Comparison of ENCODE assay signal across 2 cellular contexts in the genomic region with DNA sequence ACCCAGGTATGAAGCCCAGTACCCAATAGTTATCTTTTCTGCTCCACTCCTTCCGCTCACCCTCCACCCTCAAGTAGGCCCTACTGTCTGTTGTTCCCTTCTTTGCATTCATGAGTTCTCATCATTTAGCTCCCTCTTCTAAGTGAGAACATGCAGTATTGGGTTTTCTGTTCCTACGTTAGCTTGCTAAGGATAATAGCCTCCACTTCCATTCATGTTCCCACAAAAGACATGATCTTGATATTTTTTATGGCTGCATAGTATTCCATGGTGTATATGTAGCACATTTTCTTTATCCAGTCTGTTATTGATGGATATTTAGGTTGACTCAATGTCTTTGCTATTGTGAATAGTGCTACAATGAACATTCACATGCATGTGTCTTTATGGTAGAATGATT.
A peak's percentile ranks its signal among the peaks of the same experiment; 100 is the strongest.
TF ChIP-seq lines count a peak whose summit lies in the region.

No MANE protein-coding gene starts in this region.

TF ChIP-seq in HEK293, 187 proteins besides CTCF, POLR2A, EP300 and RAD21 (continued from another document):
- TF ChIP-seq, protein P1, sequence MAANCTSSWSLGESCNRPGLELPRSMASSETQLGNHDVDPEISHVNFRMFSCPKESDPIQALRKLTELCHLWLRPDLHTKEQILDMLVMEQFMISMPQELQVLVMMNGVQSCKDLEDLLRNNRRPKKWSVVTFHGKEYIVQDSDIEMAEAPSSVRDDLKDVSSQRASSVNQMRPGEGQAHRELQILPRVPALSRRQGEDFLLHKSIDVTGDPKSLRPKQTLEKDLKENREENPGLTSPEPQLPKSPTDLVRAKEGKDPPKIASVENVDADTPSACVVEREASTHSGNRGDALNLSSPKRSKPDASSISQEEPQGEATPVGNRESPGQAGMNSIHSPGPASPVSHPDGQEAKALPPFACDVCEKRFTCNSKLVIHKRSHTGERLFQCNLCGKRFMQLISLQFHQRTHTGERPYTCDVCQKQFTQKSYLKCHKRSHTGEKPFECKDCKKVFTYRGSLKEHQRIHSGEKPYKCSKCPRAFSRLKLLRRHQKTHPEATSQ (tag by site-specific recombination; IDR thresholded peaks at IDR 0.05) = 0 out of 2 replicates have a peak, but pooled peaks have one; percentile 10
- TF ChIP-seq, protein P2, sequence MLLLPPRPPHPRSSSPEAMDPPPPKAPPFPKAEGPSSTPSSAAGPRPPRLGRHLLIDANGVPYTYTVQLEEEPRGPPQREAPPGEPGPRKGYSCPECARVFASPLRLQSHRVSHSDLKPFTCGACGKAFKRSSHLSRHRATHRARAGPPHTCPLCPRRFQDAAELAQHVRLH (tag by site-specific recombination; IDR thresholded peaks at IDR 0.05) = peak; percentile 90
- peak; percentile 99 for TF ChIP-seq ZNF146 (tag by site-specific recombination; IDR thresholded peaks at IDR 0.05)

TF ChIP-seq in K562, 482 proteins besides CTCF, POLR2A, EP300 and RAD21 (continued from another document):
- TF ChIP-seq, protein P3, sequence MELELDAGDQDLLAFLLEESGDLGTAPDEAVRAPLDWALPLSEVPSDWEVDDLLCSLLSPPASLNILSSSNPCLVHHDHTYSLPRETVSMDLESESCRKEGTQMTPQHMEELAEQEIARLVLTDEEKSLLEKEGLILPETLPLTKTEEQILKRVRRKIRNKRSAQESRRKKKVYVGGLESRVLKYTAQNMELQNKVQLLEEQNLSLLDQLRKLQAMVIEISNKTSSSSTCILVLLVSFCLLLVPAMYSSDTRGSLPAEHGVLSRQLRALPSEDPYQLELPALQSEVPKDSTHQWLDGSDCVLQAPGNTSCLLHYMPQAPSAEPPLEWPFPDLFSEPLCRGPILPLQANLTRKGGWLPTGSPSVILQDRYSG (tag; conservative IDR thresholded peaks at IDR 0.05; ENCODE audit: low read depth) = no peak
- TF ChIP-seq ZNF146 (CRISPR knock-in tag; IDR thresholded peaks at IDR 0.05; ENCODE audit: unreplicated experiment) = peak; percentile 99
- no peak for TF ChIP-seq POLR2AphosphoS2 (IDR thresholded peaks at IDR 0.05; ENCODE audit: low read length)
- TF ChIP-seq KLF1 (tag; IDR thresholded peaks at IDR 0.05) = no peak
- TF ChIP-seq ZFP1 (CRISPR knock-in tag; IDR thresholded peaks at IDR 0.05) = no peak
- no peak for TF ChIP-seq CAMTA2 (CRISPR knock-in tag; conservative IDR thresholded peaks at IDR 0.05)
- TF ChIP-seq, protein P4, sequence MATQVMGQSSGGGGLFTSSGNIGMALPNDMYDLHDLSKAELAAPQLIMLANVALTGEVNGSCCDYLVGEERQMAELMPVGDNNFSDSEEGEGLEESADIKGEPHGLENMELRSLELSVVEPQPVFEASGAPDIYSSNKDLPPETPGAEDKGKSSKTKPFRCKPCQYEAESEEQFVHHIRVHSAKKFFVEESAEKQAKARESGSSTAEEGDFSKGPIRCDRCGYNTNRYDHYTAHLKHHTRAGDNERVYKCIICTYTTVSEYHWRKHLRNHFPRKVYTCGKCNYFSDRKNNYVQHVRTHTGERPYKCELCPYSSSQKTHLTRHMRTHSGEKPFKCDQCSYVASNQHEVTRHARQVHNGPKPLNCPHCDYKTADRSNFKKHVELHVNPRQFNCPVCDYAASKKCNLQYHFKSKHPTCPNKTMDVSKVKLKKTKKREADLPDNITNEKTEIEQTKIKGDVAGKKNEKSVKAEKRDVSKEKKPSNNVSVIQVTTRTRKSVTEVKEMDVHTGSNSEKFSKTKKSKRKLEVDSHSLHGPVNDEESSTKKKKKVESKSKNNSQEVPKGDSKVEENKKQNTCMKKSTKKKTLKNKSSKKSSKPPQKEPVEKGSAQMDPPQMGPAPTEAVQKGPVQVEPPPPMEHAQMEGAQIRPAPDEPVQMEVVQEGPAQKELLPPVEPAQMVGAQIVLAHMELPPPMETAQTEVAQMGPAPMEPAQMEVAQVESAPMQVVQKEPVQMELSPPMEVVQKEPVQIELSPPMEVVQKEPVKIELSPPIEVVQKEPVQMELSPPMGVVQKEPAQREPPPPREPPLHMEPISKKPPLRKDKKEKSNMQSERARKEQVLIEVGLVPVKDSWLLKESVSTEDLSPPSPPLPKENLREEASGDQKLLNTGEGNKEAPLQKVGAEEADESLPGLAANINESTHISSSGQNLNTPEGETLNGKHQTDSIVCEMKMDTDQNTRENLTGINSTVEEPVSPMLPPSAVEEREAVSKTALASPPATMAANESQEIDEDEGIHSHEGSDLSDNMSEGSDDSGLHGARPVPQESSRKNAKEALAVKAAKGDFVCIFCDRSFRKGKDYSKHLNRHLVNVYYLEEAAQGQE (CRISPR knock-in tag; IDR thresholded peaks at IDR 0.05; ENCODE audit: low read depth) = no peak
- 0 out of 2 replicates have a peak, but pooled peaks have one; percentile 5 for TF ChIP-seq ZNF584 (CRISPR knock-in tag; IDR thresholded peaks at IDR 0.05; ENCODE audit: low read depth)
- TF ChIP-seq CHD2 (IDR thresholded peaks at IDR 0.05; ENCODE audit: low read depth, low read length) = no peak
- TF ChIP-seq ZNF384 (IDR thresholded peaks at IDR 0.05; ENCODE audit: low read depth, low read length) = no peak
- TF ChIP-seq BCOR (IDR thresholded peaks at IDR 0.05) = peak; percentile 90
- no peak for TF ChIP-seq MYBL2 (IDR thresholded peaks at IDR 0.05; ENCODE audit: low read depth)
- no peak for TF ChIP-seq MYBL2 (CRISPR knock-in tag; IDR thresholded peaks at IDR 0.05; ENCODE audit: borderline replicate concordance)
- TF ChIP-seq SMARCA5 (IDR thresholded peaks at IDR 0.05) = 0 out of 2 replicates have a peak, but pooled peaks have one; percentile 56
- TF ChIP-seq NONO (IDR thresholded peaks at IDR 0.05; ENCODE audit: low read depth in 2 of 2, low read length in 1 of 2) = 0 out of 4 replicates have a peak, but pooled peaks of 1 of the 2 experiments have one; percentile 1
- TF ChIP-seq ELF1 (tag; IDR thresholded peaks at IDR 0.05) = no peak
- TF ChIP-seq SIN3A (IDR thresholded peaks at IDR 0.05; ENCODE audit: borderline replicate concordance in 2 of 2, control insufficient read depth in 1 of 2, low read depth in 2 of 2, low read length in 2 of 2) = no peak
- TF ChIP-seq MYC (IDR thresholded peaks at IDR 0.05; ENCODE audit: low read depth, low read length) = no peak
- TF ChIP-seq MYC (CRISPR knock-in tag; IDR thresholded peaks at IDR 0.05; ENCODE audit: borderline replicate concordance, low read depth) = no peak
- peak; percentile 17; the same call in 1 of the 2 replicates for TF ChIP-seq HDAC2 (IDR thresholded peaks at IDR 0.05)
- TF ChIP-seq ZNF589 (CRISPR knock-in tag; IDR thresholded peaks at IDR 0.05; ENCODE audit: low read depth) = no peak
- TF ChIP-seq MTA1 (IDR thresholded peaks at IDR 0.05; ENCODE audit: borderline replicate concordance) = no peak
- TF ChIP-seq, protein P5, sequence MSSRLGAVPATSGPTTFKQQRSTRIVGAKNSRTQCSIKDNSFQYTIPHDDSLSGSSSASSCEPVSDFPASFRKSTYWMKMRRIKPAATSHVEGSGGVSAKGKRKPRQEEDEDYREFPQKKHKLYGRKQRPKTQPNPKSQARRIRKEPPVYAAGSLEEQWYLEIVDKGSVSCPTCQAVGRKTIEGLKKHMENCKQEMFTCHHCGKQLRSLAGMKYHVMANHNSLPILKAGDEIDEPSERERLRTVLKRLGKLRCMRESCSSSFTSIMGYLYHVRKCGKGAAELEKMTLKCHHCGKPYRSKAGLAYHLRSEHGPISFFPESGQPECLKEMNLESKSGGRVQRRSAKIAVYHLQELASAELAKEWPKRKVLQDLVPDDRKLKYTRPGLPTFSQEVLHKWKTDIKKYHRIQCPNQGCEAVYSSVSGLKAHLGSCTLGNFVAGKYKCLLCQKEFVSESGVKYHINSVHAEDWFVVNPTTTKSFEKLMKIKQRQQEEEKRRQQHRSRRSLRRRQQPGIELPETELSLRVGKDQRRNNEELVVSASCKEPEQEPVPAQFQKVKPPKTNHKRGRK (tag; IDR thresholded peaks at IDR 0.05) = peak; percentile 56; the same call in 1 of the 2 replicates
- TF ChIP-seq KDM1A (IDR thresholded peaks at IDR 0.05) = peak; percentile 43 to 70; a peak in 2 of 4 replicates
- no peak for TF ChIP-seq ZNF707 (CRISPR knock-in tag; conservative IDR thresholded peaks at IDR 0.05)
- TF ChIP-seq ZNF3 (CRISPR knock-in tag; IDR thresholded peaks at IDR 0.05) = no peak
- TF ChIP-seq, protein P6, sequence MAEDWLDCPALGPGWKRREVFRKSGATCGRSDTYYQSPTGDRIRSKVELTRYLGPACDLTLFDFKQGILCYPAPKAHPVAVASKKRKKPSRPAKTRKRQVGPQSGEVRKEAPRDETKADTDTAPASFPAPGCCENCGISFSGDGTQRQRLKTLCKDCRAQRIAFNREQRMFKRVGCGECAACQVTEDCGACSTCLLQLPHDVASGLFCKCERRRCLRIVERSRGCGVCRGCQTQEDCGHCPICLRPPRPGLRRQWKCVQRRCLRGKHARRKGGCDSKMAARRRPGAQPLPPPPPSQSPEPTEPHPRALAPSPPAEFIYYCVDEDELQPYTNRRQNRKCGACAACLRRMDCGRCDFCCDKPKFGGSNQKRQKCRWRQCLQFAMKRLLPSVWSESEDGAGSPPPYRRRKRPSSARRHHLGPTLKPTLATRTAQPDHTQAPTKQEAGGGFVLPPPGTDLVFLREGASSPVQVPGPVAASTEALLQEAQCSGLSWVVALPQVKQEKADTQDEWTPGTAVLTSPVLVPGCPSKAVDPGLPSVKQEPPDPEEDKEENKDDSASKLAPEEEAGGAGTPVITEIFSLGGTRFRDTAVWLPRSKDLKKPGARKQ (CRISPR knock-in tag; IDR thresholded peaks at IDR 0.05) = 0 out of 2 replicates have a peak, but pooled peaks have one; percentile 19
- no peak for TF ChIP-seq TEAD2 (tag; IDR thresholded peaks at IDR 0.05)
- no peak for TF ChIP-seq HLTF (IDR thresholded peaks at IDR 0.05)
- no peak for TF ChIP-seq HMG20B (CRISPR knock-in tag; IDR thresholded peaks at IDR 0.05)
- TF ChIP-seq PHB2 (IDR thresholded peaks at IDR 0.05; ENCODE audit: low read depth) = no peak
- TF ChIP-seq TRIM24 (IDR thresholded peaks at IDR 0.05) = no peak; a peak in 2 of 4 replicates
- TF ChIP-seq, protein P7, sequence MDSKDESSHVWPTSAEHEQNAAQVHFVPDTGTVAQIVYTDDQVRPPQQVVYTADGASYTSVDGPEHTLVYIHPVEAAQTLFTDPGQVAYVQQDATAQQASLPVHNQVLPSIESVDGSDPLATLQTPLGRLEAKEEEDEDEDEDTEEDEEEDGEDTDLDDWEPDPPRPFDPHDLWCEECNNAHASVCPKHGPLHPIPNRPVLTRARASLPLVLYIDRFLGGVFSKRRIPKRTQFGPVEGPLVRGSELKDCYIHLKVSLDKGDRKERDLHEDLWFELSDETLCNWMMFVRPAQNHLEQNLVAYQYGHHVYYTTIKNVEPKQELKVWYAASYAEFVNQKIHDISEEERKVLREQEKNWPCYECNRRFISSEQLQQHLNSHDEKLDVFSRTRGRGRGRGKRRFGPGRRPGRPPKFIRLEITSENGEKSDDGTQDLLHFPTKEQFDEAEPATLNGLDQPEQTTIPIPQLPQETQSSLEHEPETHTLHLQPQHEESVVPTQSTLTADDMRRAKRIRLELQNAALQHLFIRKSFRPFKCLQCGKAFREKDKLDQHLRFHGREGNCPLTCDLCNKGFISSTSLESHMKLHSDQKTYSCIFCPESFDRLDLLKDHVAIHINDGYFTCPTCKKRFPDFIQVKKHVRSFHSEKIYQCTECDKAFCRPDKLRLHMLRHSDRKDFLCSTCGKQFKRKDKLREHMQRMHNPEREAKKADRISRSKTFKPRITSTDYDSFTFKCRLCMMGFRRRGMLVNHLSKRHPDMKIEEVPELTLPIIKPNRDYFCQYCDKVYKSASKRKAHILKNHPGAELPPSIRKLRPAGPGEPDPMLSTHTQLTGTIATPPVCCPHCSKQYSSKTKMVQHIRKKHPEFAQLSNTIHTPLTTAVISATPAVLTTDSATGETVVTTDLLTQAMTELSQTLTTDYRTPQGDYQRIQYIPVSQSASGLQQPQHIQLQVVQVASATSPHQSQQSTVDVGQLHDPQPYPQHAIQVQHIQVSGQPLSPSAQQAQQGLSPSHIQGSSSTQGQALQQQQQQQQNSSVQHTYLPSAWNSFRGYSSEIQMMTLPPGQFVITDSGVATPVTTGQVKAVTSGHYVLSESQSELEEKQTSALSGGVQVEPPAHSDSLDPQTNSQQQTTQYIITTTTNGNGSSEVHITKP (IDR thresholded peaks at IDR 0.05; ENCODE audit: partially characterized antibody) = no peak
- no peak for TF ChIP-seq NEUROD1 (IDR thresholded peaks at IDR 0.05; ENCODE audit: borderline replicate concordance, low read depth, low read length, partially characterized antibody)
- TF ChIP-seq CBFA2T2 (conservative IDR thresholded peaks at IDR 0.05) = no peak
- TF ChIP-seq ZNF696 (CRISPR knock-in tag; conservative IDR thresholded peaks at IDR 0.05) = no peak
- no peak for TF ChIP-seq HEY1 (CRISPR knock-in tag; IDR thresholded peaks at IDR 0.05; ENCODE audit: borderline replicate concordance)
- no peak for TF ChIP-seq ZNF311 (CRISPR knock-in tag; IDR thresholded peaks at IDR 0.05)
- TF ChIP-seq RBM25 (IDR thresholded peaks at IDR 0.05; ENCODE audit: low read depth, low read length, severe bottlenecking) = peak; percentile 80
- no peak for TF ChIP-seq ZNF143 (CRISPR knock-in tag; IDR thresholded peaks at IDR 0.05)
- no peak for TF ChIP-seq KAT2B (IDR thresholded peaks at IDR 0.05; ENCODE audit: low read depth, low read length)
- TF ChIP-seq HDAC1 (IDR thresholded peaks at IDR 0.05) = peak in 1 of 2 experiments; percentile 22; a peak in 1 of 4 replicates
